17 cellular contexts compared by ENCODE assay signal in genomic region chr3:72196377-72196929, GRCh38.
DNase-seq lines count a peak whose midpoint lies in the region; ATAC-seq and FAIRE-seq lines count a peak whose summit lies in the region.
"Had no signal": no experiment of that assay in that cellular context is flagged by ENCODE, and none has a peak within 500 bp of the region (broad histone marks: within the 10 kb centered on the region; RNA-seq: fewer than 3 reads in every experiment).

No MANE protein-coding gene starts in this region.

- peaks cover 5 to 39% (median 12%) of the 10 kb centered on the region in 11 donors for H3K9me3 Mint-ChIP-seq in naive thymus-derived CD4-positive, alpha-beta T cell

- peaks cover 0 to 9% (median 0%) of the 10 kb centered on the region in 5 donors for H3K27me3 Mint-ChIP-seq in naive thymus-derived CD4-positive, alpha-beta T cell

- peak; percentile 58 for DNase-seq in COLO829 (ENCODE audit: low spot score)
- peak; percentile 63 for DNase-seq in NT2/D1 (ENCODE audit: low read depth, low spot score)
- DNase-seq in small intestine, result no peak
- no peak for DNase-seq in naive thymus-derived CD4-positive, alpha-beta T cell
- DNase-seq: Caco-2; CD8-positive, alpha-beta memory T cell had no signal

- intact Hi-C loops in naive thymus-derived CD4-positive, alpha-beta T cell (cut with micrococcal nuclease), result no loop called here

- H3K4me3 ChIP-seq in NT2/D1 (ENCODE audit: insufficient read length, low read depth) (no peak overlapping the region), small intestine (ENCODE audit: low read depth in 1 of 2, low read length in 2 of 2) (no peak overlapping the region)
- no peak overlapping the region for H3K4me3 ChIP-seq in naive thymus-derived CD4-positive, alpha-beta T cell (ENCODE audit: low read length)
- H3K4me3 ChIP-seq: BLaER1 treated with 17β-estradiol and CSF1 and Interleukin-3, amounts not matched to agents 10 nM and 100 nM; HAP-1 had no signal

- H3K9me3 ChIP-seq in NT2/D1 (ENCODE audit: insufficient read depth, low read length) (peaks cover 38% of the 10 kb centered on the region), small intestine (ENCODE audit: control insufficient read depth, low read depth) (peaks cover 1% of the 10 kb centered on the region)
- peaks cover 0 to 6% (median 0%) of the 10 kb centered on the region in 3 experiments for H3K9me3 ChIP-seq in naive thymus-derived CD4-positive, alpha-beta T cell (ENCODE audit: control insufficient read depth in 2 of 3, low read length in 3 of 3)
- H3K9me3 ChIP-seq: HAP-1 had no signal

- peaks cover 3 to 12% (median 8%) of the 10 kb centered on the region in 5 donors for H3K36me3 Mint-ChIP-seq in naive thymus-derived CD4-positive, alpha-beta T cell

- CTCF ChIA-PET in naive thymus-derived CD4-positive, alpha-beta T cell (lab: Charles Lee), result no interaction called here

- FAIRE-seq in endometrium (lab: Jason Lieb, UNC) (peak; percentile 18), small intestine (lab: Jason Lieb, UNC) (no peak)
- FAIRE-seq: D721Med, G401.6, GM12891, GM19239, HepG2 had no signal

- WGBS in small intestine, 3 donors, result 64 to 72% (median 69%) methylated on average over 6 of the region's 6 CpGs

- H3K4me3 Mint-ChIP-seq in naive thymus-derived CD4-positive, alpha-beta T cell, result no peak overlapping the region
- H3K4me3 Mint-ChIP-seq: B cell; CD8-positive, alpha-beta memory T cell; IgD-negative memory B cell had no signal

- H3K9ac ChIP-seq in NT2/D1 (ENCODE audit: insufficient read length, low read depth), result no peak overlapping the region
- H3K9ac ChIP-seq: BLaER1 treated with 17β-estradiol and CSF1 and Interleukin-3, amounts not matched to agents 10 nM and 100 nM had no signal

- H3K27ac ChIP-seq in small intestine (ENCODE audit: low read depth in 1 of 2, low read length in 1 of 2), result no peak overlapping the region
- no peak overlapping the region for H3K27ac ChIP-seq in naive thymus-derived CD4-positive, alpha-beta T cell (ENCODE audit: low read depth, low read length)
- H3K27ac ChIP-seq: BLaER1 treated with 17β-estradiol and CSF1 and Interleukin-3, amounts not matched to agents 10 nM and 100 nM had no signal

- H3K4me1 ChIP-seq in NT2/D1 (ENCODE audit: insufficient read depth, insufficient read length) (peaks cover 4% of the 10 kb centered on the region), small intestine (ENCODE audit: control insufficient read depth in 2 of 2, insufficient read depth in 1 of 2, low read depth in 1 of 2, low read length in 1 of 2) (no peaks in the 10 kb centered on the region)
- H3K4me1 ChIP-seq in naive thymus-derived CD4-positive, alpha-beta T cell (ENCODE audit: control insufficient read depth in 2 of 2, insufficient read depth in 2 of 2, low read length in 2 of 2), result no peaks in the 10 kb centered on the region
- H3K4me1 ChIP-seq: BLaER1 treated with 17β-estradiol and CSF1 and Interleukin-3, amounts not matched to agents 10 nM and 100 nM; Caco-2; HAP-1 had no signal

- H3K27me3 ChIP-seq in NT2/D1 (ENCODE audit: insufficient read depth, insufficient read length), result no peaks in the 10 kb centered on the region
- H3K27me3 ChIP-seq in small intestine (ENCODE audit: control insufficient read depth in 2 of 2, insufficient read depth in 2 of 2, low read length in 2 of 2), result no peaks in the 10 kb centered on the region
- H3K27me3 ChIP-seq in naive thymus-derived CD4-positive, alpha-beta T cell (ENCODE audit: control insufficient read depth in 2 of 2, insufficient read depth in 2 of 2, low read length in 2 of 2), result no peaks in the 10 kb centered on the region
- H3K27me3 ChIP-seq: BLaER1 treated with 17β-estradiol and CSF1 and Interleukin-3, amounts not matched to agents 10 nM and 100 nM had no signal

- no peak for ATAC-seq in HG03460 (IDR thresholded peaks at IDR 0.05; ENCODE audit: unreplicated experiment)
- ATAC-seq in naive thymus-derived CD4-positive, alpha-beta T cell, result no peak
- ATAC-seq: HepG2 had no signal

- H3K36me3 ChIP-seq in NT2/D1 (ENCODE audit: insufficient read depth, insufficient read length, low read length) (no peaks in the 10 kb centered on the region), small intestine (ENCODE audit: control insufficient read depth in 2 of 2, insufficient read depth in 2 of 2, low read length in 2 of 2) (no peaks in the 10 kb centered on the region)
- H3K36me3 ChIP-seq in naive thymus-derived CD4-positive, alpha-beta T cell (ENCODE audit: control insufficient read depth in 2 of 3, insufficient read depth in 3 of 3, low read length in 3 of 3), result no peaks in the 10 kb centered on the region
- H3K36me3 ChIP-seq: BLaER1 treated with 17β-estradiol and CSF1 and Interleukin-3, amounts not matched to agents 10 nM and 100 nM; HAP-1 had no signal

- POLR2A ChIA-PET in naive thymus-derived CD4-positive, alpha-beta T cell (lab: Charles Lee), result no interaction called here

- no peak overlapping the region for H3K27ac Mint-ChIP-seq in naive thymus-derived CD4-positive, alpha-beta T cell
- H3K27ac Mint-ChIP-seq: B cell; CD8-positive, alpha-beta memory T cell; IgD-negative memory B cell had no signal

- H3K4me1 Mint-ChIP-seq in naive thymus-derived CD4-positive, alpha-beta T cell, result no peaks in the 10 kb centered on the region
- H3K4me1 Mint-ChIP-seq: B cell; CD8-positive, alpha-beta memory T cell had no signal

Comparison
In these comparisons a context has a peak if more than half of its experiments do, and no peak if none do; other contexts are left out.
1. DNase-seq: peak in COLO829 (single experiment) and NT2/D1 (single experiment); none in small intestine (single experiment) and naive thymus-derived CD4-positive, alpha-beta T cell (0 of 9).